In the genomic region with DNA sequence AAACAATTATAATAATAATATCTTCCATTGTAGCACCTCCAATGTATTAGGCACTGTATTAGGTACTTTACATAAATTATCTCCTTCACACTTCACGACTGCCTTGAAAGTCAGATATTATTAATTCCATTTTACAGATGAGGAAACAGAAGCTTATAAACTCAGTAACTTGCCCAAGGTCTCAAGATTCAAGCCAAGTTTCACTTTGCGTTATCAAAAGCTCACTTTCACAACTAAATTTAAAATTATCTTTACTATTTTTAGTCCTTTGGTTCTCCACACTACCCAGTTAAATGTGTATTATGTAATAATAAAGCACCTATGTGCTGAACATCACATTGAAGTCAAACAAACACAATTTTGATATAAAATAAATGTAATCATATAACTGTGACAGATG, we compare ENCODE assay signal across 31 cellular contexts. TPM values are rescaled to one million over a fixed set of nuclear protein-coding genes. Genes with fewer than 3 reads are reported as not detected.
DNase-seq lines count a peak whose midpoint lies in the region; ATAC-seq, FAIRE-seq and TF ChIP-seq lines count a peak whose summit lies in the region.
"Had no signal": no experiment of that assay in that cellular context is flagged by ENCODE, and none has a peak within 500 bp of the region (broad histone marks: within the 10 kb centered on the region; RNA-seq: fewer than 3 reads in every experiment).

No MANE protein-coding gene starts in this region.

- H3K36me3 ChIP-seq in GM23248 (ENCODE audit: low read depth): peaks cover 9% of the 10 kb centered on the region
- 0 out of 2 replicates have a peak, but pooled peaks cover 4% of the 10 kb centered on the region for H3K36me3 ChIP-seq in PC-3 (ENCODE audit: low read depth, low read length)
- H3K36me3 ChIP-seq in pancreas: peaks cover 0 to 3% (median 0%) of the 10 kb centered on the region in 3 donors
- H3K36me3 ChIP-seq in mesenchymal stem cell (ENCODE audit: control insufficient read depth in 1 of 2, insufficient read depth in 2 of 2, low read depth in 1 of 2, low read length in 2 of 2): peaks cover 4 to 65% of the 10 kb centered on the region in 2 experiments

- H3K27ac ChIP-seq in GM23248: 0 out of 2 replicates have a peak overlapping the region, but pooled peaks have one; percentile 7
- no peak overlapping the region for H3K27ac ChIP-seq in PC-3 (ENCODE audit: low read length)
- H3K27ac ChIP-seq in pancreas: peak overlapping the region in 1 of 4 donors; percentile 24
- no peak overlapping the region for H3K27ac ChIP-seq in dorsolateral prefrontal cortex
- no peak overlapping the region for H3K27ac ChIP-seq in mesenchymal stem cell (ENCODE audit: low read length, poor library complexity, severe bottlenecking)
- H3K27ac ChIP-seq: BLaER1, brain microvascular endothelial cell, suprapubic skin, upper lobe of right lung had no signal

- H3F3A ChIP-seq in GM23248 (ENCODE audit: insufficient read depth) (peaks cover 39% of the 10 kb centered on the region), PC-3 (ENCODE audit: low read length, unreplicated experiment) (no peaks in the 10 kb centered on the region)

- H3K9me3 ChIP-seq in GM23248 (ENCODE audit: low read depth): no peaks in the 10 kb centered on the region
- no peaks in the 10 kb centered on the region for H3K9me3 ChIP-seq in PC-3 (ENCODE audit: low read length)
- no peaks in the 10 kb centered on the region for H3K9me3 ChIP-seq in pancreas
- H3K9me3 ChIP-seq in mesenchymal stem cell (ENCODE audit: control insufficient read depth, low read length): no peaks in the 10 kb centered on the region
- H3K9me3 ChIP-seq: heart right ventricle, suprapubic skin, upper lobe of right lung had no signal

- TSS peak; percentile 1 for BruUV-seq in PC-3 (replicated peaks; lab: Mats Ljungman, UMichigan)

- no peak overlapping the region for H2BK120ac ChIP-seq in mesenchymal stem cell (ENCODE audit: low read depth, low read length)

- no peak for ATAC-seq in PC-3
- ATAC-seq in pancreas: peak in 3 of 4 donors; percentile 45 to 53 (median 47)
- ATAC-seq: activated naive CD4-positive, alpha-beta T cell treated with anti-CD3 and anti-CD28 coated beads, Interleukin-2, amount 50 U/mL, for 72 hours; HCT116; heart right ventricle; naive thymus-derived CD8-positive, alpha-beta T cell; Panc1; upper lobe of right lung had no signal

- no peak overlapping the region for H2BK12ac ChIP-seq in mesenchymal stem cell (ENCODE audit: low read length in 2 of 2)

- peaks cover 26% of the 10 kb centered on the region for H3K79me1 ChIP-seq in mesenchymal stem cell (replicated peaks; ENCODE audit: low read length, poor library complexity, severe bottlenecking)

- H3K23ac ChIP-seq in mesenchymal stem cell (ENCODE audit: low read length in 2 of 2): no peak overlapping the region

- no peak overlapping the region for H3K9ac ChIP-seq in GM23248
- no peak overlapping the region for H3K9ac ChIP-seq in PC-3 (ENCODE audit: low read length)
- H3K9ac ChIP-seq in mesenchymal stem cell (ENCODE audit: low read length): no peak overlapping the region
- H3K9ac ChIP-seq: BLaER1 had no signal

- CTCF ChIA-PET in PC-3 (lab: Charles Lee): no interaction called here

- no peaks in the 10 kb centered on the region for H3K9me2 ChIP-seq in GM23248 (ENCODE audit: insufficient read depth)
- H3K9me2 ChIP-seq in PC-3 (replicated peaks; ENCODE audit: low read length): no peaks in the 10 kb centered on the region

- no peak for TF ChIP-seq CTCF in GM13976 (IDR thresholded peaks at IDR 0.05; ENCODE audit: borderline replicate concordance, control extremely low read depth, extremely low read depth, insufficient read depth, missing control alignments)
- TF ChIP-seq CTCF in PC-3 (conservative IDR thresholded peaks at IDR 0.05; ENCODE audit: low read depth, low read length): no peak
- TF ChIP-seq CTCF in pancreas (IDR thresholded peaks at IDR 0.05): no peak
- TF ChIP-seq CTCF in dorsolateral prefrontal cortex (IDR thresholded peaks at IDR 0.05 in 54 of 56, conservative IDR thresholded peaks at IDR 0.05 in 2 of 56; ENCODE audit: low read depth in 1 of 56, partially characterized antibody in 56 of 56): no peak

- no peak overlapping the region for H4K8ac ChIP-seq in mesenchymal stem cell (ENCODE audit: low read length)

- H4K91ac ChIP-seq in mesenchymal stem cell (ENCODE audit: low read length): no peak overlapping the region

- H3K4me3 ChIP-seq in GM23248 (no peak overlapping the region), PC-3 (ENCODE audit: low read length) (no peak overlapping the region), pancreas (no peak overlapping the region), dorsolateral prefrontal cortex (no peak overlapping the region), mesenchymal stem cell (ENCODE audit: insufficient read depth in 1 of 2, low read depth in 1 of 2, low read length in 2 of 2) (no peak overlapping the region)
- H3K4me3 ChIP-seq: BLaER1, heart right ventricle, suprapubic skin, upper lobe of right lung had no signal

- H3K4me2 ChIP-seq in GM23248 (ENCODE audit: unreplicated experiment) (no peak overlapping the region), PC-3 (ENCODE audit: low read length) (no peak overlapping the region), mesenchymal stem cell (ENCODE audit: low read length, poor library complexity, severe bottlenecking) (no peak overlapping the region)
- H3K4me2 ChIP-seq: BLaER1 had no signal

- WGBS in GM23248 (ENCODE audit: low coverage in 1 of 2, low lambda C conversion rate in 2 of 2, missing lambda C conversion rate in 2 of 2), 2 experiments: 94 to 98% methylated on average over 2 of the region's 2 CpGs
- WGBS in pancreas, 2 donors: 21% methylated on average over 2 of the region's 2 CpGs
- WGBS in mesenchymal stem cell: 99% methylated on average over 2 of the region's 2 CpGs

- DNase-seq in GM13976 (ENCODE audit: low spot score): peak; percentile 28
- DNase-seq in GM23248: no peak
- no peak for DNase-seq in PC-3
- no peak for DNase-seq in pancreas
- DNase-seq in dorsolateral prefrontal cortex: no peak
- DNase-seq in NCI-H187 (lab: John Stamatoyannopoulos, UW): no peak
- no peak for DNase-seq in mesenchymal stem cell
- no peak for DNase-seq in stimulated activated CD4-positive, alpha-beta T cell treated with anti-CD3 and anti-CD28 coated beads, Interleukin-12 subunit alpha, Interleukin-12 subunit beta, amount 100 ng/mL, for 4 hours
- DNase-seq: activated CD4-positive, alpha-beta T cell treated with anti-CD3 and anti-CD28 coated beads for 1 hour; activated effector memory CD4-positive, alpha-beta T cell treated with Interleukin-2 at 50 U/mL for 16 hours; activated T-cell treated with anti-CD3 and anti-CD28 coated beads for 4 hours; amygdala; brain microvascular endothelial cell; DMS153; foreskin melanocyte; heart right ventricle; kidney; naive thymus-derived CD8-positive, alpha-beta T cell; NCI-H1092 treated with DMSO at 0.1 percent for 48 hours; NCI-H187 treated with DMSO at 0.1 percent for 48 hours; NCI-H2171 treated with DMSO at 0.1 percent for 48 hours; NCI-H510A; nucleus accumbens; Right ventricle myocardium superior; stimulated activated naive CD4-positive, alpha-beta T cell treated with Interleukin-2 at 50 U/mL for 16 hours; upper lobe of right lung had no signal

- H4K20me1 ChIP-seq in GM23248 (ENCODE audit: insufficient read depth) (peaks cover 12% of the 10 kb centered on the region; the same call in 1 of the 2 replicates), PC-3 (ENCODE audit: low read length) (0 out of 2 replicates have a peak, but pooled peaks cover 7% of the 10 kb centered on the region)

- POLR2A ChIA-PET in PC-3 (lab: Charles Lee; ENCODE audit: unreplicated experiment): no interaction called here

- H3K18ac ChIP-seq in mesenchymal stem cell (ENCODE audit: low read depth in 1 of 2, low read length in 2 of 2): no peak overlapping the region

- no peak for FAIRE-seq in pancreas (lab: Jason Lieb, UNC)
- FAIRE-seq: kidney had no signal

- H3K4me1 ChIP-seq in GM23248 (ENCODE audit: insufficient read depth): no peaks in the 10 kb centered on the region
- H3K4me1 ChIP-seq in PC-3 (ENCODE audit: insufficient read depth, low read length): peaks cover 7% of the 10 kb centered on the region
- H3K4me1 ChIP-seq in pancreas: peaks cover 4 to 17% (median 6%) of the 10 kb centered on the region in 3 donors
- peaks cover 3% of the 10 kb centered on the region for H3K4me1 ChIP-seq in mesenchymal stem cell (ENCODE audit: control insufficient read depth, insufficient read depth, low read depth, low read length)

- H3K14ac ChIP-seq in mesenchymal stem cell (ENCODE audit: low read length in 2 of 2): no peak overlapping the region

- no peaks in the 10 kb centered on the region for H3K27me3 ChIP-seq in GM23248 (replicated peaks; ENCODE audit: insufficient read depth)
- H3K27me3 ChIP-seq in PC-3 (ENCODE audit: low read length): no peaks in the 10 kb centered on the region
- no peaks in the 10 kb centered on the region for H3K27me3 ChIP-seq in pancreas
- no peaks in the 10 kb centered on the region for H3K27me3 ChIP-seq in dorsolateral prefrontal cortex
- H3K27me3 ChIP-seq in mesenchymal stem cell (ENCODE audit: control insufficient read depth in 1 of 2, insufficient read depth in 1 of 2, low read length in 2 of 2): no peaks in the 10 kb centered on the region
- H3K27me3 ChIP-seq: BLaER1, brain microvascular endothelial cell, heart right ventricle, suprapubic skin, upper lobe of right lung had no signal

- in situ Hi-C loops in GM13976 (cut with MboI; ENCODE audit: low sequenced_read_pairs, unreplicated experiment): no loop called here
- in situ Hi-C loops in GM23248 (cut with MboI): no loop called here

- no peak overlapping the region for H3K4ac ChIP-seq in mesenchymal stem cell (ENCODE audit: low read depth in 1 of 2, low read length in 2 of 2)

- no peak overlapping the region for H2BK15ac ChIP-seq in mesenchymal stem cell (ENCODE audit: low read depth, poor library complexity, severe bottlenecking)

- intact Hi-C loops in PC-3 (cut with micrococcal nuclease) (loop anchor here (5.0 kb wide), 1 partner anchor 105 kb away; no protein-coding TSS in a partner anchor), pancreas (cut with DNase I) (no loop called here), dorsolateral prefrontal cortex (cut with DNase I) (no loop called here)

- H2AFZ ChIP-seq in GM23248 (no peak overlapping the region), PC-3 (ENCODE audit: low read length) (no peak overlapping the region), mesenchymal stem cell (ENCODE audit: low read depth, low read length) (no peak overlapping the region)

- H2BK5ac ChIP-seq in mesenchymal stem cell (ENCODE audit: low read depth, low read length, poor library complexity, severe bottlenecking): no peak overlapping the region

- peaks cover 98% of the 10 kb centered on the region for H3K79me2 ChIP-seq in GM23248 (ENCODE audit: insufficient read depth)
- peaks cover 3% of the 10 kb centered on the region; the same call in 1 of the 2 replicates for H3K79me2 ChIP-seq in PC-3 (ENCODE audit: low read length)

- no peak overlapping the region for H2AK5ac ChIP-seq in mesenchymal stem cell (ENCODE audit: low read length, severe bottlenecking)

RNA-seq across cellular contexts. Expression of gene NUMB, which starts 55.8 kb away (rescaled TPM):
- 64.8 and 101 TPM in 2 replicates for total RNA-seq in GM23248 (2014; rRNA removed; shearing (Covaris generic))
- polyA plus RNA-seq in GM23248 (2016; fragmentation: Nextera tagmentation; extraction: Ambion mirVana): 130 and 142 TPM in 2 replicates
- total RNA-seq in PC-3 (2014; rRNA removed): 22.2 and 26.8 TPM in 2 replicates
- 10 to 100 TPM; 25.1 to 53.8 (median 33.6) TPM for total RNA-seq in pancreas
- 10 to 100 TPM; 23.9 to 28.8 TPM for polyA plus RNA-seq in pancreas
- total RNA-seq in dorsolateral prefrontal cortex: 10 to 100 TPM; 49.2 to 92.1 (median 68.4) TPM
- 98.9 TPM for polyA plus RNA-seq in mesenchymal stem cell (2013, experiment 1 of 2)
- 96.7 TPM for polyA plus RNA-seq in mesenchymal stem cell (2013, experiment 2 of 2)
